Comparison of ENCODE assay signal across 11 cellular contexts in the genomic region with DNA sequence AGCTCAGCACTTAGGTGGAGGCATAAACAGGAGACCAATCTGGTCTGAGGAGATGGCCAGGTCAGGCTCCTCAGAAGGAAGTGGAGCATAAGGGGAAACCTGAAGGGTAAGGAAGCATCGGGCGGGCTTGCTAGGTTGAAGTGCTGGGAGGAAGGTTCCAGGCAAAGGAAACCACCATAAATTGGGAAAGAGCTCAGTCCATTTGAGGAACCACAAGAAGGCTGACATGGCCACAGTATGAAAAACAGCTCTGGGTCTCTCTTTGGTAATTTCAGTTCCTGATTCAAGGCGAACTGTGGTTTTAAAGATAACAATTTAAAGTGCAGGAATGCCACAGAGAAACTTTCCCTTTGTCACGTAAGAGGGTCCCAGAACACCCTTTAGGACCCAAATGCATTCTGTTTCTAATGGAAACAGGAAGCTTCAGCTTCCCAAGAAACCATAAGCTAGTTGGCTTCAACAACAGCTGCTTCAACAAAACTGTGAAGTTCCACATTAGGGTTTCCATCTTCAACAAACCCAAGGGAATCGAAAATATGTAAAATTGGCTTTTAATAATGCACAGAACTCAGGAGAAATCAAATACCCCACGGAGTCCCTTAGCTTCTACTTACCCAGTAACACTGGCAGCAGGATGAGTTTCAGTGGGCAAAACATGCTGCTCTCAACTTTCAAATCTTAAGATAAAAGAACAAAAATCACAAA. TPM values are rescaled to one million over a fixed set of nuclear protein-coding genes. Genes with fewer than 3 reads are reported as not detected.
DNase-seq lines count a peak whose midpoint lies in the region; ATAC-seq lines count a peak whose summit lies in the region.
"Had no signal": no experiment of that assay in that cellular context is flagged by ENCODE, and none has a peak within 500 bp of the region (broad histone marks: within the 10 kb centered on the region; RNA-seq: fewer than 3 reads in every experiment).

No MANE protein-coding gene starts in this region.

- ATAC-seq in GM18517 (IDR thresholded peaks at IDR 0.05; ENCODE audit: unreplicated experiment) (peak; percentile 38), GM19395 (IDR thresholded peaks at IDR 0.05; ENCODE audit: unreplicated experiment) (no peak)
- ATAC-seq in activated naive CD8-positive, alpha-beta T cell treated with anti-CD3 and anti-CD28 coated beads, Interleukin-2, amount 50 U/mL, for 24 hours = no peak
- ATAC-seq in natural killer cell treated with Interleukin-12 subunit alpha and Interleukin-12 subunit beta and Interleukin-15 and Interleukin-18, amount 100 ng/mL, for 72 hours = no peak
- ATAC-seq: HCT116, Panc1 had no signal

- H3K36me3 Mint-ChIP-seq in activated naive CD8-positive, alpha-beta T cell treated with anti-CD3 and anti-CD28 coated beads, Interleukin-2, amount 50 U/mL, for 24 hours (ENCODE audit: low read depth) = peaks cover 79% of the 10 kb centered on the region
- no peaks in the 10 kb centered on the region for H3K36me3 Mint-ChIP-seq in natural killer cell treated with Interleukin-12 subunit alpha and Interleukin-12 subunit beta and Interleukin-15 and Interleukin-18, amount 100 ng/mL, for 72 hours
- H3K36me3 Mint-ChIP-seq in immature natural killer cell = peaks cover 0 to 4% (median 0%) of the 10 kb centered on the region in 3 donors

- no peak overlapping the region for H3K27ac Mint-ChIP-seq in activated naive CD8-positive, alpha-beta T cell treated with anti-CD3 and anti-CD28 coated beads, Interleukin-2, amount 50 U/mL, for 24 hours
- H3K27ac Mint-ChIP-seq in natural killer cell treated with Interleukin-12 subunit alpha and Interleukin-12 subunit beta and Interleukin-15 and Interleukin-18, amount 100 ng/mL, for 72 hours = peak overlapping the region; percentile 27 to 36
- H3K27ac Mint-ChIP-seq in immature natural killer cell = no peak overlapping the region

- peaks cover 92% of the 10 kb centered on the region for H3K4me1 Mint-ChIP-seq in activated naive CD8-positive, alpha-beta T cell treated with anti-CD3 and anti-CD28 coated beads, Interleukin-2, amount 50 U/mL, for 24 hours
- H3K4me1 Mint-ChIP-seq in natural killer cell treated with Interleukin-12 subunit alpha and Interleukin-12 subunit beta and Interleukin-15 and Interleukin-18, amount 100 ng/mL, for 72 hours (ENCODE audit: low read depth in 2 of 2) = peaks cover 24 to 58% of the 10 kb centered on the region in 2 donors
- peaks cover 11 to 17% of the 10 kb centered on the region in 2 donors for H3K4me1 Mint-ChIP-seq in immature natural killer cell

- H3K9me3 Mint-ChIP-seq in activated naive CD8-positive, alpha-beta T cell treated with anti-CD3 and anti-CD28 coated beads, Interleukin-2, amount 50 U/mL, for 24 hours = no peaks in the 10 kb centered on the region
- no peaks in the 10 kb centered on the region for H3K9me3 Mint-ChIP-seq in natural killer cell treated with Interleukin-12 subunit alpha and Interleukin-12 subunit beta and Interleukin-15 and Interleukin-18, amount 100 ng/mL, for 72 hours
- H3K9me3 Mint-ChIP-seq in immature natural killer cell = no peaks in the 10 kb centered on the region

- DNase-seq in NAMALWA (ENCODE audit: low spot score) (peak; percentile 55), NCI-H2107 treated with DMSO at 0.1 percent for 48 hours (lab: John Stamatoyannopoulos, UW; ENCODE audit: unreplicated experiment) (no peak), immature natural killer cell (no peak)
- DNase-seq in activated naive CD8-positive, alpha-beta T cell treated with anti-CD3 and anti-CD28 coated beads, Interleukin-2, amount 50 U/mL, for 24 hours = no peak
- no peak for DNase-seq in natural killer cell treated with Interleukin-12 subunit alpha and Interleukin-12 subunit beta and Interleukin-15 and Interleukin-18, amount 100 ng/mL, for 72 hours (ENCODE audit: low spot score)
- no peak for DNase-seq in effector CD8-positive, alpha-beta T cell (lab: John Stamatoyannopoulos, UW)

- no peaks in the 10 kb centered on the region for H3K27me3 Mint-ChIP-seq in activated naive CD8-positive, alpha-beta T cell treated with anti-CD3 and anti-CD28 coated beads, Interleukin-2, amount 50 U/mL, for 24 hours
- peaks cover 8 to 32% of the 10 kb centered on the region in 2 donors for H3K27me3 Mint-ChIP-seq in natural killer cell treated with Interleukin-12 subunit alpha and Interleukin-12 subunit beta and Interleukin-15 and Interleukin-18, amount 100 ng/mL, for 72 hours
- peaks cover 4 to 8% (median 6%) of the 10 kb centered on the region in 3 donors for H3K27me3 Mint-ChIP-seq in immature natural killer cell (ENCODE audit: low read depth in 3 of 3)

- peak overlapping the region; percentile 92 for H3K4me3 Mint-ChIP-seq in activated naive CD8-positive, alpha-beta T cell treated with anti-CD3 and anti-CD28 coated beads, Interleukin-2, amount 50 U/mL, for 24 hours
- peak overlapping the region; percentile 30 for H3K4me3 Mint-ChIP-seq in natural killer cell treated with Interleukin-12 subunit alpha and Interleukin-12 subunit beta and Interleukin-15 and Interleukin-18, amount 100 ng/mL, for 72 hours
- no peak overlapping the region for H3K4me3 Mint-ChIP-seq in immature natural killer cell

RNA-seq across cellular contexts. Expression of gene JAML, which starts 10.4 kb away (rescaled TPM):
- total RNA-seq in natural killer cell treated with Interleukin-12 subunit alpha and Interleukin-12 subunit beta and Interleukin-15 and Interleukin-18, amount 100 ng/mL, for 72 hours = 1 to 10 TPM; 1.4 to 8.5 TPM
- 10 to 100 TPM; 16.8 to 37.7 (median 26.3) TPM for polyA plus RNA-seq in immature natural killer cell
- total RNA-seq: lung microvascular endothelial cell had no signal

RNA-seq across cellular contexts. Expression of gene MPZL3, which starts 37.8 kb away (rescaled TPM):
- 10 to 100 TPM; 10.8 to 12.8 TPM for total RNA-seq in natural killer cell treated with Interleukin-12 subunit alpha and Interleukin-12 subunit beta and Interleukin-15 and Interleukin-18, amount 100 ng/mL, for 72 hours
- 1 to 10 TPM; 4.2 to 5.2 (median 4.8) TPM for polyA plus RNA-seq in immature natural killer cell

RNA-seq across cellular contexts. Expression of gene SCN2B, which starts 37.9 kb away (rescaled TPM):
- not detected for total RNA-seq in natural killer cell treated with Interleukin-12 subunit alpha and Interleukin-12 subunit beta and Interleukin-15 and Interleukin-18, amount 100 ng/mL, for 72 hours
- polyA plus RNA-seq in immature natural killer cell = not detected
- total RNA-seq: lung microvascular endothelial cell had no signal

RNA-seq across cellular contexts. Expression of gene MPZL2, which starts 49.7 kb away (rescaled TPM):
- total RNA-seq in natural killer cell treated with Interleukin-12 subunit alpha and Interleukin-12 subunit beta and Interleukin-15 and Interleukin-18, amount 100 ng/mL, for 72 hours = under 1 TPM in 1 of 2 donors, not detected in 1; 0.45 TPM
- polyA plus RNA-seq in immature natural killer cell = 1 to 10 TPM in 1 of 3 donors, under 1 TPM in 2; 0.17 to 1.5 (median 0.49) TPM

Comparison
In these comparisons a context has a peak if more than half of its experiments do, and no peak if none do; other contexts are left out.
1. H3K27ac Mint-ChIP-seq: peak in natural killer cell treated with Interleukin-12 subunit alpha and Interleukin-12 subunit beta and Interleukin-15 and Interleukin-18, amount 100 ng/mL, for 72 hours (2 of 2); none in activated naive CD8-positive, alpha-beta T cell treated with anti-CD3 and anti-CD28 coated beads, Interleukin-2, amount 50 U/mL, for 24 hours (single experiment) and immature natural killer cell (0 of 6).
2. H3K4me3 Mint-ChIP-seq: peak in activated naive CD8-positive, alpha-beta T cell treated with anti-CD3 and anti-CD28 coated beads, Interleukin-2, amount 50 U/mL, for 24 hours (single experiment) and natural killer cell treated with Interleukin-12 subunit alpha and Interleukin-12 subunit beta and Interleukin-15 and Interleukin-18, amount 100 ng/mL, for 72 hours (single experiment); none in immature natural killer cell (0 of 5).